In genomic region chr1:110053557-110054428, GRCh38 we compare ENCODE assay signal across 8 cellular contexts. TPM values are rescaled to one million over a fixed set of nuclear protein-coding genes. Genes with fewer than 3 reads are reported as not detected.
DNase-seq lines count a peak whose midpoint lies in the region; ATAC-seq and TF ChIP-seq lines count a peak whose summit lies in the region.

No MANE protein-coding gene starts in this region.

- CTCF ChIA-PET in Caco-2 (lab: Charles Lee), result interaction anchor here (0.6 to 1.6 kb wide), 5 partner anchors 19 to 154 kb away, joined by 3 to 5 read pairs (median 3); no protein-coding TSS in a partner anchor

- H3K27me3 Mint-ChIP-seq in Caco-2 (ENCODE audit: insufficient read depth, unreplicated experiment), result no peaks in the 10 kb centered on the region
- no peaks in the 10 kb centered on the region for H3K27me3 Mint-ChIP-seq in activated naive CD8-positive, alpha-beta T cell treated with anti-CD3 and anti-CD28 coated beads for 36 hours

- intact Hi-C loops in Caco-2 (cut with micrococcal nuclease; ENCODE audit: unreplicated experiment), result loop anchor here (1.0 to 5.0 kb wide), 2 partner anchors 34 to 53 kb away; no protein-coding TSS in a partner anchor
- intact Hi-C loops in left ventricle myocardium superior (cut with micrococcal nuclease), result loop anchor here (5.0 kb wide), 1 partner anchor 54 kb away; no protein-coding TSS in a partner anchor

- H3K9me3 ChIP-seq in Caco-2 (no peaks in the 10 kb centered on the region), smooth muscle cell (replicated peaks; ENCODE audit: low read depth) (no peaks in the 10 kb centered on the region)

- DNase-seq in Caco-2 (peak; percentile 51 to 77), T follicular helper cell (ENCODE audit: low read depth) (peak; percentile 38), left ventricle myocardium superior (peak; percentile 85), smooth muscle cell (lab: John Stamatoyannopoulos, UW; ENCODE audit: unreplicated experiment) (peak; percentile 16)
- DNase-seq in activated naive CD8-positive, alpha-beta T cell treated with anti-CD3 and anti-CD28 coated beads for 36 hours, result peak; percentile 60

- peak overlapping the region; percentile 50 for H3K27ac Mint-ChIP-seq in Caco-2 (ENCODE audit: unreplicated experiment)
- H3K27ac Mint-ChIP-seq in activated naive CD8-positive, alpha-beta T cell treated with anti-CD3 and anti-CD28 coated beads for 36 hours, result no peak overlapping the region

- no peaks in the 10 kb centered on the region for H3K9me3 Mint-ChIP-seq in Caco-2 (ENCODE audit: unreplicated experiment)
- H3K9me3 Mint-ChIP-seq in activated naive CD8-positive, alpha-beta T cell treated with anti-CD3 and anti-CD28 coated beads for 36 hours, result no peaks in the 10 kb centered on the region

- peaks cover 2% of the 10 kb centered on the region for H3K4me1 Mint-ChIP-seq in Caco-2 (ENCODE audit: low read depth, unreplicated experiment)
- H3K4me1 Mint-ChIP-seq in activated naive CD8-positive, alpha-beta T cell treated with anti-CD3 and anti-CD28 coated beads for 36 hours, result no peaks in the 10 kb centered on the region

- no peak overlapping the region for H3K4me2 ChIP-seq in smooth muscle cell

- H3F3A ChIP-seq in smooth muscle cell (ENCODE audit: low read depth), result peaks cover 11% of the 10 kb centered on the region

- H3K79me2 ChIP-seq in smooth muscle cell (ENCODE audit: low read depth), result no peaks in the 10 kb centered on the region

- peaks cover 50% of the 10 kb centered on the region for H3K36me3 Mint-ChIP-seq in Caco-2 (ENCODE audit: insufficient read depth, unreplicated experiment)
- H3K36me3 Mint-ChIP-seq in activated naive CD8-positive, alpha-beta T cell treated with anti-CD3 and anti-CD28 coated beads for 36 hours, result peaks cover 12% of the 10 kb centered on the region

- no peak overlapping the region for H3K9ac ChIP-seq in smooth muscle cell (ENCODE audit: low read depth)

- no peak overlapping the region for H2AFZ ChIP-seq in smooth muscle cell (ENCODE audit: low read depth)

- no peaks in the 10 kb centered on the region for H3K27me3 ChIP-seq in Caco-2 (replicated peaks; ENCODE audit: control insufficient read depth, insufficient read depth, low read length)
- H3K27me3 ChIP-seq in smooth muscle cell (ENCODE audit: low read depth), result no peaks in the 10 kb centered on the region

- TF ChIP-seq CTCF in Caco-2 (IDR thresholded peaks at IDR 0.05; ENCODE audit: insufficient read depth in 1 of 2, low read depth in 1 of 2, low read length in 1 of 2, severe bottlenecking in 1 of 2, unreplicated experiment in 1 of 2) (peak; percentile 79 to 81), smooth muscle cell (IDR thresholded peaks at IDR 0.05; ENCODE audit: borderline replicate concordance, insufficient read depth, poor library complexity, severe bottlenecking) (peak; percentile 87)

- 87% methylated on average over 16 of the region's 16 CpGs for WGBS in smooth muscle cell (ENCODE audit: low lambda C conversion rate)

- POLR2A ChIA-PET in Caco-2 (lab: Charles Lee), result no interaction called here

- H3K4me3 ChIP-seq in Caco-2 (ENCODE audit: low read depth, low read length) (no peak overlapping the region), smooth muscle cell (no peak overlapping the region)

- peaks cover 50% of the 10 kb centered on the region for H4K20me1 ChIP-seq in smooth muscle cell (ENCODE audit: low read depth)

- BruUV-seq in Caco-2 (replicated peaks; lab: Mats Ljungman, UMichigan), result TSS peak; percentile 35

- no peak overlapping the region for H3K27ac ChIP-seq in smooth muscle cell (ENCODE audit: low read depth)

- H3K4me1 ChIP-seq in Caco-2 (peaks cover 4% of the 10 kb centered on the region), smooth muscle cell (ENCODE audit: low read depth) (peaks cover 9% of the 10 kb centered on the region)

- H3K36me3 ChIP-seq in Caco-2 (ENCODE audit: control insufficient read depth, insufficient read depth, low read length) (no peaks in the 10 kb centered on the region; the same call in 1 of the 2 replicates), smooth muscle cell (ENCODE audit: low read depth) (peaks cover 1% of the 10 kb centered on the region)

- ATAC-seq in HG02798 (IDR thresholded peaks at IDR 0.05; ENCODE audit: poor library complexity, unreplicated experiment), result peak; percentile 50
- peak; percentile 75 for ATAC-seq in left ventricle myocardium superior
- no peak for ATAC-seq in GM18498 (IDR thresholded peaks at IDR 0.05; ENCODE audit: unreplicated experiment)
- ATAC-seq in HG02678 (IDR thresholded peaks at IDR 0.05; ENCODE audit: unreplicated experiment), result no peak

- no peak overlapping the region for H3K4me3 Mint-ChIP-seq in Caco-2 (ENCODE audit: unreplicated experiment)
- no peak overlapping the region for H3K4me3 Mint-ChIP-seq in activated naive CD8-positive, alpha-beta T cell treated with anti-CD3 and anti-CD28 coated beads for 36 hours

RNA-seq across cellular contexts. Expression of gene ALX3, which starts 16.7 kb away (rescaled TPM):
- total RNA-seq in Caco-2 (2022) (not detected in 2 replicates), left ventricle myocardium superior (not detected), smooth muscle cell (not detected in 2 replicates)
- not detected for total RNA-seq in activated naive CD8-positive, alpha-beta T cell treated with anti-CD3 and anti-CD28 coated beads for 36 hours
- polyA plus RNA-seq in smooth muscle cell, result not detected in 2 replicates

RNA-seq across cellular contexts. Expression of gene STRIP1, which starts 19.4 kb away (rescaled TPM):
- total RNA-seq in Caco-2 (2022) (32.8 and 36.1 TPM in 2 replicates), left ventricle myocardium superior (17.2 TPM), smooth muscle cell (26.2 and 31.2 TPM in 2 replicates)
- 10 to 100 TPM; 29.9 to 31.8 TPM for total RNA-seq in activated naive CD8-positive, alpha-beta T cell treated with anti-CD3 and anti-CD28 coated beads for 36 hours
- polyA plus RNA-seq in smooth muscle cell, result 22.5 and 26.0 TPM in 2 replicates

RNA-seq across cellular contexts. Expression of gene UBL4B, which starts 58.5 kb away (rescaled TPM):
- total RNA-seq in Caco-2 (2022) (not detected in 2 replicates), left ventricle myocardium superior (not detected), smooth muscle cell (not detected in 2 replicates)
- total RNA-seq in activated naive CD8-positive, alpha-beta T cell treated with anti-CD3 and anti-CD28 coated beads for 36 hours, result not detected
- polyA plus RNA-seq in smooth muscle cell, result not detected in 2 replicates

Comparison
In these comparisons a context has a peak if more than half of its experiments do, and no peak if none do; other contexts are left out.
1. DNase-seq: peak in every context shown above with its lines; median percentile 85 in left ventricle myocardium superior; 64 in Caco-2; 60 in activated naive CD8-positive, alpha-beta T cell treated with anti-CD3 and anti-CD28 coated beads for 36 hours; 38 in T follicular helper cell; 16 in smooth muscle cell.
2. ATAC-seq: peak in HG02798 (single experiment) and left ventricle myocardium superior (single experiment); none in GM18498 (single experiment) and HG02678 (single experiment).